In genomic region chr11:1561266-1561665, GRCh38 we compare ENCODE assay signal across 3 cellular contexts.
TF ChIP-seq lines count a peak whose summit lies in the region.

No MANE protein-coding gene starts in this region.

TF ChIP-seq in SK-N-SH, 30 proteins besides CTCF, POLR2A, EP300 and RAD21:
- TF ChIP-seq MAX (IDR thresholded peaks at IDR 0.05; ENCODE audit: low read depth): no peak
- TF ChIP-seq RXRA (IDR thresholded peaks at IDR 0.05; ENCODE audit: borderline replicate concordance, low read depth): no peak
- no peak for TF ChIP-seq REST (IDR thresholded peaks at IDR 0.05; ENCODE audit: low read depth, low read length)
- TF ChIP-seq TAF1 (IDR thresholded peaks at IDR 0.05; ENCODE audit: borderline replicate concordance, low read depth, low read length): no peak

TF ChIP-seq in SK-N-SH treated with all-trans-retinoic acid at 6 μM for 48 hours, 23 proteins besides CTCF, POLR2A, EP300 and RAD21:
- no peak for TF ChIP-seq PATZ1 (CRISPR knock-in tag; IDR thresholded peaks at IDR 0.05; ENCODE audit: borderline replicate concordance)

TF ChIP-seq in H1, 55 proteins besides CTCF, POLR2A, EP300 and RAD21:
- TF ChIP-seq MAX (IDR thresholded peaks at IDR 0.05) (no peak), ATF3 (IDR thresholded peaks at IDR 0.05; ENCODE audit: insufficient read depth, low read depth, low read length) (no peak), TAF1 (IDR thresholded peaks at IDR 0.05; ENCODE audit: low read depth, low read length) (no peak), CHD1 (IDR thresholded peaks at IDR 0.05; ENCODE audit: low read depth, low read length) (no peak), ASH2L (IDR thresholded peaks at IDR 0.05; ENCODE audit: low read length) (no peak), EZH2 (IDR thresholded peaks at IDR 0.05; ENCODE audit: low read depth, low read length, severe bottlenecking) (no peak), ATF2 (IDR thresholded peaks at IDR 0.05; ENCODE audit: low read length) (no peak), EGR1 (IDR thresholded peaks at IDR 0.05; ENCODE audit: borderline replicate concordance, low read depth, low read length) (no peak), NRF1 (IDR thresholded peaks at IDR 0.05; ENCODE audit: low read depth, low read length) (no peak), CHD7 (IDR thresholded peaks at IDR 0.05; ENCODE audit: insufficient replicate concordance, low read length) (no peak), RNF2 (IDR thresholded peaks at IDR 0.05; ENCODE audit: borderline replicate concordance, low read depth, low read length, missing control alignments, poor library complexity, severe bottlenecking) (no peak), POU5F1 (IDR thresholded peaks at IDR 0.05; ENCODE audit: low read depth, low read length) (no peak), RFX5 (IDR thresholded peaks at IDR 0.05; ENCODE audit: borderline replicate concordance, low read depth, low read length) (no peak), SUZ12 (IDR thresholded peaks at IDR 0.05; ENCODE audit: low read length) (no peak), RBBP5 (IDR thresholded peaks at IDR 0.05; ENCODE audit: borderline replicate concordance, low read depth, low read length) (no peak), KDM5A (IDR thresholded peaks at IDR 0.05; ENCODE audit: low read length) (no peak), SIRT6 (IDR thresholded peaks at IDR 0.05; ENCODE audit: low read length) (no peak), SP2 (IDR thresholded peaks at IDR 0.05; ENCODE audit: low read length) (no peak)
